Comparison of ENCODE assay signal across 7 cellular contexts in the genomic region with DNA sequence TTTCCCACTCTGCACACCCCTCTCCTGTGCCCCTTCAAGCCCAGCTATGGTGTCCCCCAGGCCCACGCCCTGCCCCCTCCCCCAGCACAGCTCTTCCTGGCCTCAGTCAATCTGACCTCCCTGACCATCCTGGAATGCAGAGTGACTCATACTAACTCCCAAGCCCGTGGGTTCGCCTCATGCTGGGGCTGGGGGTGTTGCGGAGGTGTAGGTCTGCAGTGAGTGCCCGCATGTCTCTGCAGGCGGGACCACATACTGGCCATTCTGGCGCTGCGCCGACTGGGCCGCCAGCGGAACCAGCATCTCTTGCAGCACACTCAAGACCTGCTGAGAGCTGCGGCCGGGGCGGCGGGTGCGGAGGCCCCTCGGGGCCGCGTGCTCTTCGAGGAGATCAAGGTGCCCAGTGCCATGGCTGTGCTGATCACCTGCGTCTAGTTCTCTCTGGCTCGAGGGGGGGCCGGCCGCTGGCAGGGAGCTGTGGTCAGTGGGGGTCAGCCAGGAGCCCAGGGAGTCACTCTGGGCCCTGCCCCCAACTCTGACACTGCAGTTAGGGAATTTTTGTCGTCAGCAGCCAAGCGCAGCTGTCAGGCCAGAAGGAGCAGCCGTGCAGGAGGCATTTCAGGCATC. TPM values are rescaled to one million over a fixed set of nuclear protein-coding genes. Genes with fewer than 3 reads are reported as not detected.
DNase-seq lines count a peak whose midpoint lies in the region; ATAC-seq, FAIRE-seq and TF ChIP-seq lines count a peak whose summit lies in the region.
"Had no signal": no experiment of that assay in that cellular context is flagged by ENCODE, and none has a peak within 500 bp of the region (broad histone marks: within the 10 kb centered on the region; RNA-seq: fewer than 3 reads in every experiment).

No MANE protein-coding gene starts in this region.

- H3K4me3 Mint-ChIP-seq in neural progenitor cell, result no peak overlapping the region
- H3K4me3 Mint-ChIP-seq in T-helper 2 cell treated with Interferon-gamma antibody and Interleukin-4, amounts not matched to agents 5 μg/mL and 100 μg/mL, for 36 hours, result no peak overlapping the region
- no peak overlapping the region for H3K4me3 Mint-ChIP-seq in activated CD8-positive, alpha-beta T cell treated with anti-CD3 and anti-CD28 coated beads for 36 hours

- no peaks in the 10 kb centered on the region for H3K36me3 Mint-ChIP-seq in neural progenitor cell
- no peaks in the 10 kb centered on the region for H3K36me3 Mint-ChIP-seq in T-helper 2 cell treated with Interferon-gamma antibody and Interleukin-4, amounts not matched to agents 5 μg/mL and 100 μg/mL, for 36 hours (ENCODE audit: low read depth)
- no peaks in the 10 kb centered on the region for H3K36me3 Mint-ChIP-seq in activated CD8-positive, alpha-beta T cell treated with anti-CD3 and anti-CD28 coated beads for 36 hours (ENCODE audit: low read depth)

- no peaks in the 10 kb centered on the region for H3F3A ChIP-seq in neural progenitor cell (ENCODE audit: low read depth)

- POLR2A ChIA-PET in K562 (lab: Yijun Ruan, JAX), result interaction anchor here (0.6 to 1.3 kb wide), 3 partner anchors 9 to 232 kb away, joined by 3 to 4 read pairs (median 3); no protein-coding TSS in a partner anchor
- POLR2A ChIA-PET in activated CD8-positive, alpha-beta T cell treated with anti-CD3 and anti-CD28 coated beads for 36 hours (lab: Charles Lee), result no interaction called here

- TF ChIP-seq POLR2A in H54 (IDR thresholded peaks at IDR 0.05; ENCODE audit: low read depth, low read length) (no peak), K562 (conservative IDR thresholded peaks at IDR 0.05) (no peak)

- BruUV-seq in K562 (replicated peaks; lab: Mats Ljungman, UMichigan), result TSS peak; percentile 34

- peak overlapping the region; percentile 42 for H3K27ac Mint-ChIP-seq in neural progenitor cell
- no peak overlapping the region for H3K27ac Mint-ChIP-seq in T-helper 2 cell treated with Interferon-gamma antibody and Interleukin-4, amounts not matched to agents 5 μg/mL and 100 μg/mL, for 36 hours
- H3K27ac Mint-ChIP-seq in activated CD8-positive, alpha-beta T cell treated with anti-CD3 and anti-CD28 coated beads for 36 hours, result no peak overlapping the region

- CTCF ChIA-PET in K562 (lab: Yijun Ruan, JAX; ENCODE audit: low intra/inter-chr PET ratio), result no interaction called here
- CTCF ChIA-PET in activated CD8-positive, alpha-beta T cell treated with anti-CD3 and anti-CD28 coated beads for 36 hours (lab: Charles Lee), result no interaction called here

- H3K79me2 ChIP-seq in K562 (ENCODE audit: control insufficient read depth, insufficient read depth, low read length), result no peaks in the 10 kb centered on the region; the same call in 1 of the 3 replicates
- H3K79me2 ChIP-seq in neural progenitor cell (ENCODE audit: low read depth), result no peaks in the 10 kb centered on the region

- TF ChIP-seq EP300 in K562 (IDR thresholded peaks at IDR 0.05; ENCODE audit: low read length), result no peak

- 6% methylated on average over 7 of the region's 27 CpGs for WGBS in K562 (ENCODE audit: insufficient coverage, low coverage, missing lambda C conversion rate)

- no peaks in the 10 kb centered on the region for H3K36me3 ChIP-seq in K562 (ENCODE audit: control insufficient read depth, insufficient read depth, low read length)
- H3K36me3 ChIP-seq in neural progenitor cell, result no peaks in the 10 kb centered on the region

- H3K9me1 ChIP-seq in K562 (ENCODE audit: control insufficient read depth, insufficient read depth, low read length), result no peaks in the 10 kb centered on the region

- no peak overlapping the region for H3K4me3 ChIP-seq in K562
- H3K4me3 ChIP-seq in neural progenitor cell, result peak overlapping the region; percentile 0
- H3K4me3 ChIP-seq: skin epidermis had no signal

- H3K4me2 ChIP-seq in K562 (ENCODE audit: insufficient read depth, low read length) (peak overlapping the region; percentile 26; the same call in 1 of the 2 replicates), neural progenitor cell (peak overlapping the region; percentile 52)

- H3K4me1 ChIP-seq in K562 (replicated peaks in 1 of 2; ENCODE audit: control insufficient read depth in 2 of 2, insufficient read depth in 2 of 2, low read length in 2 of 2) (peaks cover 51 to 91% of the 10 kb centered on the region in 2 experiments), neural progenitor cell (peaks cover 12% of the 10 kb centered on the region)

- H3K27ac ChIP-seq in K562 (ENCODE audit: extremely low read depth, low read depth, low read length) (peak overlapping the region; percentile 65; the same call in 2 of the 3 replicates), neural progenitor cell (no peak overlapping the region)

- no peaks in the 10 kb centered on the region for H3K9me3 ChIP-seq in K562 (replicated peaks; ENCODE audit: control insufficient read depth, insufficient read depth, low read depth, low read length)
- no peaks in the 10 kb centered on the region for H3K9me3 ChIP-seq in neural progenitor cell (ENCODE audit: low read depth)

- H3K9me3 Mint-ChIP-seq in neural progenitor cell, result no peaks in the 10 kb centered on the region
- H3K9me3 Mint-ChIP-seq in T-helper 2 cell treated with Interferon-gamma antibody and Interleukin-4, amounts not matched to agents 5 μg/mL and 100 μg/mL, for 36 hours, result no peaks in the 10 kb centered on the region
- no peaks in the 10 kb centered on the region for H3K9me3 Mint-ChIP-seq in activated CD8-positive, alpha-beta T cell treated with anti-CD3 and anti-CD28 coated beads for 36 hours

- DNase-seq in H54 (ENCODE audit: insufficient read length, low spot score) (peak; percentile 90), K562 (ENCODE audit: extremely low read depth in 1 of 4, low spot score in 3 of 4) (peak; percentile 19 to 54 (median 32)), neural progenitor cell (ENCODE audit: low spot score) (peak; percentile 59)
- DNase-seq in T-helper 2 cell treated with Interferon-gamma antibody and Interleukin-4, amounts not matched to agents 5 μg/mL and 100 μg/mL, for 36 hours (ENCODE audit: low spot score), result no peak
- no peak for DNase-seq in activated CD8-positive, alpha-beta T cell treated with anti-CD3 and anti-CD28 coated beads for 36 hours
- no peak for DNase-seq in activated CD4-positive, alpha-beta T cell treated with anti-CD3 and anti-CD28 coated beads, Interleukin-2, amount 50 U/mL, for 1 hour

- FAIRE-seq in H54 (lab: Jason Lieb, UNC), result peak; percentile 83
- FAIRE-seq in K562 (lab: Jason Lieb, UNC), result peak; percentile 35

- peak; percentile 11 for ATAC-seq in K562
- ATAC-seq in activated CD8-positive, alpha-beta T cell treated with anti-CD3 and anti-CD28 coated beads for 36 hours, result no peak

- intact Hi-C loops in K562 (cut with micrococcal nuclease), result no loop called here
- intact Hi-C loops in activated CD8-positive, alpha-beta T cell treated with anti-CD3 and anti-CD28 coated beads for 36 hours (cut with micrococcal nuclease), result loop anchor here (10.0 kb wide), 1 partner anchor 185 kb away; no protein-coding TSS in a partner anchor

- no peak for TF ChIP-seq RAD21 in K562 (CRISPR knock-in tag; conservative IDR thresholded peaks at IDR 0.05 in 1 of 2, IDR thresholded peaks at IDR 0.05 in 1 of 2)

- H3K4me1 Mint-ChIP-seq in neural progenitor cell, result peaks cover 21% of the 10 kb centered on the region
- peaks cover 4% of the 10 kb centered on the region for H3K4me1 Mint-ChIP-seq in T-helper 2 cell treated with Interferon-gamma antibody and Interleukin-4, amounts not matched to agents 5 μg/mL and 100 μg/mL, for 36 hours (ENCODE audit: low read depth)
- peaks cover 6% of the 10 kb centered on the region for H3K4me1 Mint-ChIP-seq in activated CD8-positive, alpha-beta T cell treated with anti-CD3 and anti-CD28 coated beads for 36 hours (ENCODE audit: low read depth)

- in situ Hi-C loops in K562 (cut with MboI), result loop anchor here (10.0 kb wide), 1 partner anchor 185 kb away; no protein-coding TSS in a partner anchor

- H3K9ac ChIP-seq in K562 (ENCODE audit: insufficient read depth in 1 of 2, low read depth in 2 of 2, low read length in 2 of 2) (peak overlapping the region in 1 of 2 experiments; percentile 87; a peak in 2 of 4 replicates), neural progenitor cell (no peak overlapping the region)

- TF ChIP-seq CTCF in K562 (IDR thresholded peaks at IDR 0.05 in 2 of 3, conservative IDR thresholded peaks at IDR 0.05 in 1 of 3; ENCODE audit: insufficient read depth in 2 of 3, low read depth in 1 of 3, low read length in 3 of 3) (no peak), neural progenitor cell (IDR thresholded peaks at IDR 0.05) (no peak)
- TF ChIP-seq CTCF in activated CD8-positive, alpha-beta T cell treated with anti-CD3 and anti-CD28 coated beads for 36 hours (IDR thresholded peaks at IDR 0.05), result no peak

- H4K20me1 ChIP-seq in K562 (replicated peaks; ENCODE audit: control insufficient read depth, insufficient read depth, low read length) (no peaks in the 10 kb centered on the region), neural progenitor cell (ENCODE audit: low read depth) (no peaks in the 10 kb centered on the region)

- H3K27me3 ChIP-seq in K562 (ENCODE audit: control insufficient read depth in 2 of 2, insufficient read depth in 2 of 2, low read length in 2 of 2), result no peaks in the 10 kb centered on the region
- peaks cover 17% of the 10 kb centered on the region for H3K27me3 ChIP-seq in neural progenitor cell

- H2AFZ ChIP-seq in K562 (ENCODE audit: low read depth, low read length) (no peak overlapping the region), neural progenitor cell (replicated peaks) (peak overlapping the region; percentile 36)

- peaks cover 18% of the 10 kb centered on the region for H3K27me3 Mint-ChIP-seq in neural progenitor cell (ENCODE audit: insufficient read depth, low read depth)
- H3K27me3 Mint-ChIP-seq in T-helper 2 cell treated with Interferon-gamma antibody and Interleukin-4, amounts not matched to agents 5 μg/mL and 100 μg/mL, for 36 hours (ENCODE audit: low read depth), result peaks cover 12% of the 10 kb centered on the region
- peaks cover 6% of the 10 kb centered on the region for H3K27me3 Mint-ChIP-seq in activated CD8-positive, alpha-beta T cell treated with anti-CD3 and anti-CD28 coated beads for 36 hours

RNA-seq across cellular contexts. Expression of a gene that starts 13.4 kb away (rescaled TPM):
- 31.9 and 75.4 TPM in 2 replicates for total RNA-seq in K562 (2011; cell fraction: chromatin; rRNA removed; ENCODE audit: low replicate concordance)
- 55.1 and 66.9 TPM in 2 replicates for total RNA-seq in K562 (2011; cell fraction: nucleolus; rRNA removed)
- 38.6 and 39.3 TPM in 2 replicates for total RNA-seq in K562 (2011; cell fraction: nucleoplasm; rRNA removed)
- total RNA-seq in K562 (2014; rRNA removed) (39.5 and 46.0 TPM in 2 replicates), K562 (2014; rRNA removed; fragmentation: Illumina TruSeq; extraction: Trizol) (20.8 and 23.7 TPM in 2 replicates), K562 (2015; rRNA removed; fragmentation: Illumina TruSeq; extraction: Trizol) (68.6 and 70.2 TPM in 2 replicates), K562 (2021) (52.7 and 61.2 TPM in 2 replicates), neural progenitor cell (ENCODE audit: low replicate concordance) (5.3 and 14.0 TPM in 2 replicates)
- polyA plus RNA-seq in K562 (2011; rRNA removed) (22.6 and 35.4 TPM in 2 replicates), K562 (2014; fragmentation: Illumina TruSeq; extraction: Trizol) (42.7 and 59.7 TPM in 2 replicates), K562 (2014; fragmentation: Nextera tagmentation; extraction: Ambion mirVana) (10 to 100 TPM; 44.6 to 49.7 TPM), K562 (2014; rRNA removed) (47.6 and 63.5 TPM in 2 replicates)
- polyA plus RNA-seq in K562 (2011; cell fraction: cytosol; rRNA removed), result 30.5 and 40.8 TPM in 2 replicates
- 171 and 203 TPM in 2 replicates for polyA plus RNA-seq in K562 (2011; cell fraction: nucleus; rRNA removed)
- polyA plus RNA-seq in K562 (2012), result 33.8 and 69.4 TPM in 2 replicates
- 8.9 and 13.3 TPM in 2 replicates for polyA minus RNA-seq in K562 (2011; rRNA and poly(A)+ RNA removed)
- 25.6 and 31.0 TPM in 2 replicates for polyA minus RNA-seq in K562 (2011; cell fraction: cytosol; rRNA and poly(A)+ RNA removed)
- 17.0 and 18.2 TPM in 2 replicates for polyA minus RNA-seq in K562 (2011; cell fraction: nucleus; rRNA and poly(A)+ RNA removed)
- total RNA-seq in activated CD8-positive, alpha-beta T cell treated with anti-CD3 and anti-CD28 coated beads for 36 hours, result 1 to 10 TPM; 1.1 to 1.2 TPM

RNA-seq across cellular contexts. Expression of a gene that starts 15.4 kb away (rescaled TPM):
- 7.7 and 24.3 TPM in 2 replicates for total RNA-seq in K562 (2011; cell fraction: chromatin; rRNA removed; ENCODE audit: low replicate concordance)
- total RNA-seq in K562 (2011; cell fraction: nucleolus; rRNA removed), result 22.4 and 23.0 TPM in 2 replicates
- total RNA-seq in K562 (2011; cell fraction: nucleoplasm; rRNA removed), result 13.8 and 17.9 TPM in 2 replicates
- 3.5 and 5.6 TPM in 2 replicates for total RNA-seq in K562 (2014; rRNA removed)
- 0.33 TPM in 1 of 2 replicates, not detected in the other for total RNA-seq in K562 (2014; rRNA removed; fragmentation: Illumina TruSeq; extraction: Trizol)
- 0.83 and 1.6 TPM in 2 replicates for total RNA-seq in K562 (2015; rRNA removed; fragmentation: Illumina TruSeq; extraction: Trizol)
- total RNA-seq in K562 (2021), result 5.4 and 6.7 TPM in 2 replicates
- polyA plus RNA-seq in K562 (2011; rRNA removed), result 1.1 and 2.0 TPM in 2 replicates
- 1.6 and 3.7 TPM in 2 replicates for polyA plus RNA-seq in K562 (2011; cell fraction: cytosol; rRNA removed)
- 8.4 and 18.9 TPM in 2 replicates for polyA plus RNA-seq in K562 (2011; cell fraction: nucleus; rRNA removed)
- polyA plus RNA-seq in K562 (2012), result 1.8 and 2.2 TPM in 2 replicates
- polyA plus RNA-seq in K562 (2014; fragmentation: Illumina TruSeq; extraction: Trizol), result 0.25 and 0.97 TPM in 2 replicates
- polyA plus RNA-seq in K562 (2014; fragmentation: Nextera tagmentation; extraction: Ambion mirVana), result under 1 TPM in 1 of 2 experiments, not detected in 1; 0.10 TPM
- polyA plus RNA-seq in K562 (2014; rRNA removed), result 6.2 and 11.7 TPM in 2 replicates
- polyA minus RNA-seq in K562 (2011; rRNA and poly(A)+ RNA removed), result 0.21 TPM in 1 of 2 replicates, not detected in the other
- polyA minus RNA-seq in K562 (2011; cell fraction: cytosol; rRNA and poly(A)+ RNA removed), result 2.5 and 2.9 TPM in 2 replicates
- 3.1 and 5.0 TPM in 2 replicates for polyA minus RNA-seq in K562 (2011; cell fraction: nucleus; rRNA and poly(A)+ RNA removed)
- not detected in 2 replicates for total RNA-seq in neural progenitor cell (ENCODE audit: low replicate concordance)
- not detected for total RNA-seq in activated CD8-positive, alpha-beta T cell treated with anti-CD3 and anti-CD28 coated beads for 36 hours

RNA-seq across cellular contexts. Expression of a gene that starts 25.9 kb away (rescaled TPM):
- not detected in 2 replicates for total RNA-seq in K562 (2011; cell fraction: chromatin; rRNA removed; ENCODE audit: low replicate concordance)
- total RNA-seq in K562 (2011; cell fraction: nucleolus; rRNA removed), result not detected in 2 replicates
- total RNA-seq in K562 (2011; cell fraction: nucleoplasm; rRNA removed), result not detected in 2 replicates
- total RNA-seq in K562 (2014; rRNA removed) (not detected in 2 replicates), K562 (2014; rRNA removed; fragmentation: Illumina TruSeq; extraction: Trizol) (not detected in 2 replicates), K562 (2015; rRNA removed; fragmentation: Illumina TruSeq; extraction: Trizol) (not detected in 2 replicates), K562 (2021) (not detected in 2 replicates), neural progenitor cell (ENCODE audit: low replicate concordance) (not detected in 2 replicates)
- polyA plus RNA-seq in K562 (2011; rRNA removed) (not detected in 2 replicates), K562 (2014; fragmentation: Illumina TruSeq; extraction: Trizol) (not detected in 2 replicates), K562 (2014; fragmentation: Nextera tagmentation; extraction: Ambion mirVana) (not detected), K562 (2014; rRNA removed) (not detected in 2 replicates)
- polyA plus RNA-seq in K562 (2011; cell fraction: cytosol; rRNA removed), result 0.30 TPM in 1 of 2 replicates, not detected in the other
- polyA plus RNA-seq in K562 (2011; cell fraction: nucleus; rRNA removed), result not detected in 2 replicates
- polyA plus RNA-seq in K562 (2012), result not detected in 2 replicates
- not detected in 2 replicates for polyA minus RNA-seq in K562 (2011; rRNA and poly(A)+ RNA removed)
- not detected in 2 replicates for polyA minus RNA-seq in K562 (2011; cell fraction: cytosol; rRNA and poly(A)+ RNA removed)
- polyA minus RNA-seq in K562 (2011; cell fraction: nucleus; rRNA and poly(A)+ RNA removed), result not detected in 2 replicates
- total RNA-seq in activated CD8-positive, alpha-beta T cell treated with anti-CD3 and anti-CD28 coated beads for 36 hours, result not detected

RNA-seq across cellular contexts. Expression of a gene that starts 52.6 kb away (rescaled TPM):
- total RNA-seq in K562 (2011; cell fraction: chromatin; rRNA removed; ENCODE audit: low replicate concordance), result 119 and 196 TPM in 2 replicates
- total RNA-seq in K562 (2011; cell fraction: nucleolus; rRNA removed), result 64.6 and 73.0 TPM in 2 replicates
- 59.7 and 71.4 TPM in 2 replicates for total RNA-seq in K562 (2011; cell fraction: nucleoplasm; rRNA removed)
- 12.6 and 15.1 TPM in 2 replicates for total RNA-seq in K562 (2014; rRNA removed)
- 8.8 and 9.0 TPM in 2 replicates for total RNA-seq in K562 (2014; rRNA removed; fragmentation: Illumina TruSeq; extraction: Trizol)
- 8.7 and 9.7 TPM in 2 replicates for total RNA-seq in K562 (2015; rRNA removed; fragmentation: Illumina TruSeq; extraction: Trizol)
- total RNA-seq in K562 (2021), result 19.6 and 24.3 TPM in 2 replicates
- polyA plus RNA-seq in K562 (2011; rRNA removed), result 19.5 and 22.9 TPM in 2 replicates
- polyA plus RNA-seq in K562 (2011; cell fraction: cytosol; rRNA removed), result 11.9 and 18.9 TPM in 2 replicates
- 48.6 and 73.5 TPM in 2 replicates for polyA plus RNA-seq in K562 (2011; cell fraction: nucleus; rRNA removed)
- polyA plus RNA-seq in K562 (2012), result 17.6 and 18.7 TPM in 2 replicates
- polyA plus RNA-seq in K562 (2014; fragmentation: Illumina TruSeq; extraction: Trizol), result 16.5 and 17.0 TPM in 2 replicates
- under 1 TPM; 0.07 to 0.25 TPM for polyA plus RNA-seq in K562 (2014; fragmentation: Nextera tagmentation; extraction: Ambion mirVana)
- polyA plus RNA-seq in K562 (2014; rRNA removed), result 13.9 and 15.0 TPM in 2 replicates
- 18.5 and 26.6 TPM in 2 replicates for polyA minus RNA-seq in K562 (2011; rRNA and poly(A)+ RNA removed)
- 21.0 and 21.4 TPM in 2 replicates for polyA minus RNA-seq in K562 (2011; cell fraction: cytosol; rRNA and poly(A)+ RNA removed)
- polyA minus RNA-seq in K562 (2011; cell fraction: nucleus; rRNA and poly(A)+ RNA removed), result 22.5 and 33.5 TPM in 2 replicates
- 48.2 and 78.7 TPM in 2 replicates for total RNA-seq in neural progenitor cell (ENCODE audit: low replicate concordance)
- under 1 TPM; 0.72 to 0.96 TPM for total RNA-seq in activated CD8-positive, alpha-beta T cell treated with anti-CD3 and anti-CD28 coated beads for 36 hours

Comparison
In these comparisons a context has a peak if more than half of its experiments do, and no peak if none do; other contexts are left out.
1. DNase-seq: peak in H54 (single experiment), K562 (4 of 4) and neural progenitor cell (single experiment); none in T-helper 2 cell treated with Interferon-gamma antibody and Interleukin-4, amounts not matched to agents 5 μg/mL and 100 μg/mL, for 36 hours (single experiment), activated CD8-positive, alpha-beta T cell treated with anti-CD3 and anti-CD28 coated beads for 36 hours (single experiment) and activated CD4-positive, alpha-beta T cell treated with anti-CD3 and anti-CD28 coated beads, Interleukin-2, amount 50 U/mL, for 1 hour (single experiment).